8 cellular contexts compared by ENCODE assay signal in the genomic region with DNA sequence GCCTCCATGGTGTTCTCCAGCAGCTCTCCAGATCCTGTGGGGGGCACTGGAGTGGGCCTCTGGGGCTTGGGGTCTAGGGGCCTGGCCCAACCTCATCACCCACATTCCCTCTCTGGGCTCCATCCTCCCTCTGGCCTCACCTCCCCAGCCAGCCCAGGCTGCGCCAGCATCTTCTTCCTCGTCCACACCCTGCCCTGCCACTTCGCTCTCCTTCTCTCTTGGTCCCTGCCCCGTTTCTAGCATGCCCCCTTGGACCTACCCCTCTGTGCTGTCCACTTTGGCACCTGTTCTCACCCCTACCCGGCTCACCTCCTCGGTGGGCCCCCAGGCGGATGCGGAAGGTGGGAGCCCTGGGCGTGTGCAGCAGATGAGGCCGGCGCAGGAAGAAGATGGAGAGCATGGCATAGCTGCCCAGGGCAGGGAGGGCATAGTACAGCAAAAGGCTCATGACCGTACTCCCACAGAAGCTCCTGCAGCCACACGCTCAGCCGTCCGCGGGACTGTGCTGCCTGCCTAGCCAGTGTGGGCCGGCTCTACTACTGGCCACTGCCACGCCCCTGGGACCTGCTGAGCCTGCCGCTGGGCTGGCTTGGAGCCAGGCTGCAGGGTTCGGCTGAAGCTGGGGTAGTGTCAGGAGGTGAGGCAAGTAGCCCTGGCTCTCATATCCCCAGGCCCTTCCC. TPM values are rescaled to one million over a fixed set of nuclear protein-coding genes. Genes with fewer than 3 reads are reported as not detected.
DNase-seq lines count a peak whose midpoint lies in the region; ATAC-seq, FAIRE-seq and TF ChIP-seq lines count a peak whose summit lies in the region.

A gene with protein sequence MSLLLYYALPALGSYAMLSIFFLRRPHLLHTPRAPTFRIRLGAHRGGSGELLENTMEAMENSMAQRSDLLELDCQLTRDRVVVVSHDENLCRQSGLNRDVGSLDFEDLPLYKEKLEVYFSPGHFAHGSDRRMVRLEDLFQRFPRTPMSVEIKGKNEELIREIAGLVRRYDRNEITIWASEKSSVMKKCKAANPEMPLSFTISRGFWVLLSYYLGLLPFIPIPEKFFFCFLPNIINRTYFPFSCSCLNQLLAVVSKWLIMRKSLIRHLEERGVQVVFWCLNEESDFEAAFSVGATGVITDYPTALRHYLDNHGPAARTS (minus strand): TSS at position 507 of the 680 bp plus-strand sequence. CDS start 59 bp downstream, at position 448.

- intact Hi-C loops in Panc1 (cut with micrococcal nuclease; ENCODE audit: unreplicated experiment): no loop called here

- no peaks in the 10 kb centered on the region for H3K36me3 ChIP-seq in Panc1 (ENCODE audit: control insufficient read depth, insufficient read depth, low read length)
- H3K36me3 ChIP-seq in fibroblast of lung (ENCODE audit: control insufficient read depth, insufficient read depth, low read length): peaks cover 26% of the 10 kb centered on the region
- peaks cover 49% of the 10 kb centered on the region for H3K36me3 ChIP-seq in skeletal muscle satellite cell (ENCODE audit: insufficient read depth, low read length)

- FAIRE-seq in D721Med (lab: Jason Lieb, UNC): no peak

- no peak within 1 kb of the TSS for H3K4me3 Mint-ChIP-seq in effector memory CD8-positive, alpha-beta T cell

- H3K4me1 Mint-ChIP-seq in effector memory CD8-positive, alpha-beta T cell (ENCODE audit: low read depth in 2 of 2): peaks cover 8 to 11% of the 10 kb centered on the region in 2 donors

- in situ Hi-C loops in Panc1 (cut with HindIII; ENCODE audit: low pct_unique_long_range_greater_than_20kb, low sequenced_read_pairs): no loop called here

- no TSS peak for BruUV-seq in Panc1 (replicated peaks; lab: Mats Ljungman, UMichigan)

- H3K36me3 Mint-ChIP-seq in effector memory CD8-positive, alpha-beta T cell (ENCODE audit: insufficient read depth): peaks cover 9% of the 10 kb centered on the region

- H3K9ac ChIP-seq in fibroblast of lung (ENCODE audit: insufficient read depth, low read length) (no peak within 1 kb of the TSS), skeletal muscle satellite cell (ENCODE audit: low read depth, low read length) (no peak within 1 kb of the TSS)

- H3K27me3 ChIP-seq in Panc1 (ENCODE audit: control insufficient read depth, insufficient read depth, low read length) (no peaks in the 10 kb centered on the region), fibroblast of lung (ENCODE audit: control insufficient read depth, insufficient read depth, low read length) (no peaks in the 10 kb centered on the region), skeletal muscle satellite cell (ENCODE audit: control insufficient read depth, insufficient read depth, low read length) (no peaks in the 10 kb centered on the region)

- H3K27me3 Mint-ChIP-seq in effector memory CD8-positive, alpha-beta T cell: no peaks in the 10 kb centered on the region

- H3K27ac ChIP-seq in Panc1 (ENCODE audit: low read length) (no peak within 1 kb of the TSS), fibroblast of lung (ENCODE audit: insufficient read depth, low read length) (peak within 1 kb of the TSS; percentile 10)

- H3K4me2 ChIP-seq in fibroblast of lung (ENCODE audit: extremely low read depth, insufficient read depth, low read length): no peak within 1 kb of the TSS
- peak within 1 kb of the TSS; percentile 19 for H3K4me2 ChIP-seq in skeletal muscle satellite cell (ENCODE audit: low read length)

- POLR2A ChIA-PET in Panc1 (lab: Charles Lee): no interaction called here

- no peak within 1 kb of the TSS for H2AFZ ChIP-seq in fibroblast of lung (ENCODE audit: low read length)

- no peaks in the 10 kb centered on the region for H3K79me2 ChIP-seq in fibroblast of lung (ENCODE audit: control insufficient read depth, insufficient read depth, low read length)

- CTCF ChIA-PET in Panc1 (lab: Charles Lee): interaction anchor here (0.6 to 1.6 kb wide), 3 partner anchors 21 to 266 kb away, joined by 5 to 11 read pairs (median 5); a partner anchor contains a TSS

- H3K4me1 ChIP-seq in Panc1 (ENCODE audit: control insufficient read depth, insufficient read depth, low read length) (no peaks in the 10 kb centered on the region), fibroblast of lung (ENCODE audit: control insufficient read depth, extremely low read depth, insufficient read depth, low read length) (peaks cover 8% of the 10 kb centered on the region), skeletal muscle satellite cell (ENCODE audit: control insufficient read depth, insufficient read depth, low read length) (peaks cover 21% of the 10 kb centered on the region)

- H3K4me3 ChIP-seq in Panc1 (ENCODE audit: low read depth in 2 of 2, low read length in 2 of 2) (no peak within 1 kb of the TSS), fibroblast of lung (replicated peaks in 1 of 4; ENCODE audit: control extremely low read depth in 1 of 4, insufficient read depth in 1 of 4, low read depth in 3 of 4, low read length in 4 of 4) (no peak within 1 kb of the TSS), skeletal muscle satellite cell (ENCODE audit: low read length) (no peak within 1 kb of the TSS)

- H3K27ac Mint-ChIP-seq in effector memory CD8-positive, alpha-beta T cell: peak within 1 kb of the TSS in 1 of 2 donors; percentile 82

- TF ChIP-seq CTCF in Panc1 (IDR thresholded peaks at IDR 0.05) (no peak), fibroblast of lung (conservative IDR thresholded peaks at IDR 0.05 in 1 of 2, IDR thresholded peaks at IDR 0.05 in 1 of 2; ENCODE audit: low read depth in 1 of 2, low read length in 2 of 2) (no peak), D721Med (IDR thresholded peaks at IDR 0.05; ENCODE audit: insufficient read depth, missing control alignments) (no peak)

- ATAC-seq in Panc1: peak; percentile 56
- ATAC-seq in GM18519 (IDR thresholded peaks at IDR 0.05; ENCODE audit: low FRiP score, unreplicated experiment): no peak
- no peak for ATAC-seq in effector memory CD8-positive, alpha-beta T cell (replicated peaks)

- DNase-seq in EL (peak; percentile 30), Panc1 (ENCODE audit: low read depth, low spot score) (no peak), fibroblast of lung (ENCODE audit: low read depth in 2 of 2) (peak in 1 of 2 donors; percentile 9), D721Med (ENCODE audit: insufficient read length, low spot score) (no peak), amniotic stem cell (lab: John Stamatoyannopoulos, UW) (no peak)
- DNase-seq in effector memory CD8-positive, alpha-beta T cell: no peak

- no peaks in the 10 kb centered on the region for H3K9me3 Mint-ChIP-seq in effector memory CD8-positive, alpha-beta T cell

- H3K9me3 ChIP-seq in Panc1 (ENCODE audit: control insufficient read depth, insufficient read depth, low read depth, low read length): no peaks in the 10 kb centered on the region
- H3K9me3 ChIP-seq in fibroblast of lung (ENCODE audit: control insufficient read depth, insufficient read depth, low read depth, low read length): no peaks in the 10 kb centered on the region
- H3K9me3 ChIP-seq in skeletal muscle satellite cell (replicated peaks; ENCODE audit: low read length): no peaks in the 10 kb centered on the region

- H4K20me1 ChIP-seq in fibroblast of lung (ENCODE audit: control insufficient read depth, extremely low read depth, insufficient read depth, low read length): no peaks in the 10 kb centered on the region

RNA-seq across cellular contexts. Expression of the gene that starts here (rescaled TPM):
- total RNA-seq in Panc1 (2021; ENCODE audit: unreplicated experiment) (2.5 TPM), fibroblast of lung (1.0 and 1.2 TPM in 2 replicates)
- 3.3 TPM for polyA plus RNA-seq in Panc1 (2012; ENCODE audit: insufficient read length)
- polyA plus RNA-seq in fibroblast of lung: 1.2 and 1.3 TPM in 2 replicates
- polyA plus RNA-seq in fibroblast of lung (2012): 2.3 and 2.5 TPM in 2 replicates
- 0.90 and 2.3 TPM in 2 replicates for polyA minus RNA-seq in fibroblast of lung (ENCODE audit: low replicate concordance)
- total RNA-seq in skeletal muscle satellite cell (2012; rRNA removed): 1.5 and 2.6 TPM in 2 replicates
